Comparison of ENCODE assay signal across 8 cellular contexts in genomic region chr1:234731371-234732085, GRCh38.
DNase-seq lines count a peak whose midpoint lies in the region; ATAC-seq, FAIRE-seq and TF ChIP-seq lines count a peak whose summit lies in the region.

No MANE protein-coding gene starts in this region.

- TF ChIP-seq POLR2A in spleen (IDR thresholded peaks at IDR 0.05), result no peak

- peaks cover 24 to 49% (median 35%) of the 10 kb centered on the region in 6 donors for H3K4me1 ChIP-seq in spleen
- peaks cover 7% of the 10 kb centered on the region for H3K4me1 ChIP-seq in Karpas-422 (ENCODE audit: low read length)

- H3K27me3 Mint-ChIP-seq in HFFc6 (ENCODE audit: insufficient read depth) (peaks cover 2% of the 10 kb centered on the region; the same call in 1 of the 2 replicates), chondrocyte (ENCODE audit: low read depth) (no peaks in the 10 kb centered on the region)

- peak; percentile 48 for ATAC-seq in GM18499 (IDR thresholded peaks at IDR 0.05; ENCODE audit: insufficient read depth, unreplicated experiment)

- DNase-seq in HFFc6 (peak; percentile 91), RCC 7860 (ENCODE audit: low spot score) (peak; percentile 60), chondrocyte (ENCODE audit: low spot score) (no peak), spleen (peak; percentile 83), Karpas-422 (no peak), NCI-H1417 treated with DMSO at 0.1 percent for 48 hours (lab: John Stamatoyannopoulos, UW) (no peak), SKM-1 treated with dmso at 0.1 percent for 144 hours (lab: John Stamatoyannopoulos, UW; ENCODE audit: unreplicated experiment) (no peak)

- H3K9me3 Mint-ChIP-seq in HFFc6 (no peaks in the 10 kb centered on the region), chondrocyte (ENCODE audit: low read depth) (no peaks in the 10 kb centered on the region)

- H3K79me2 ChIP-seq in Karpas-422 (ENCODE audit: low read length), result no peaks in the 10 kb centered on the region

- whole genome bisulfite sequencing in spleen, 5 donors, result 33 to 50% (median 40%) methylated on average over 11 of the region's 11 CpGs

- TF ChIP-seq CTCF in HFFc6 (IDR thresholded peaks at IDR 0.05) (no peak), chondrocyte (IDR thresholded peaks at IDR 0.05) (no peak), spleen (IDR thresholded peaks at IDR 0.05 in 8 of 11, conservative IDR thresholded peaks at IDR 0.05 in 3 of 11) (no peak)

- H3K9me3 ChIP-seq in spleen, result no peaks in the 10 kb centered on the region
- H3K9me3 ChIP-seq in Karpas-422 (ENCODE audit: low read length), result no peaks in the 10 kb centered on the region

- H3K36me3 Mint-ChIP-seq in HFFc6 (ENCODE audit: low read depth), result no peaks in the 10 kb centered on the region; the same call in 1 of the 2 replicates
- no peaks in the 10 kb centered on the region for H3K36me3 Mint-ChIP-seq in chondrocyte (ENCODE audit: low read depth)

- no peaks in the 10 kb centered on the region for H3K9me2 ChIP-seq in Karpas-422 (replicated peaks; ENCODE audit: insufficient read depth, low read length)

- H3K27me3 ChIP-seq in spleen (replicated peaks in 1 of 7) (no peaks in the 10 kb centered on the region), Karpas-422 (ENCODE audit: low read length) (no peaks in the 10 kb centered on the region)

- peaks cover 61% of the 10 kb centered on the region for H3K4me1 Mint-ChIP-seq in HFFc6 (ENCODE audit: low read depth)
- H3K4me1 Mint-ChIP-seq in chondrocyte (ENCODE audit: low read depth), result peaks cover 28% of the 10 kb centered on the region

- H3K4me3 ChIP-seq in spleen, result no peak overlapping the region
- no peak overlapping the region for H3K4me3 ChIP-seq in Karpas-422 (ENCODE audit: low read length)

- peak; percentile 28 for FAIRE-seq in RCC 7860 (lab: Jason Lieb, UNC)

- H3K4me3 Mint-ChIP-seq in HFFc6, result peak overlapping the region; percentile 47
- H3K4me3 Mint-ChIP-seq in chondrocyte (ENCODE audit: unreplicated experiment), result no peak overlapping the region

- H2AFZ ChIP-seq in Karpas-422 (ENCODE audit: low read length), result no peak overlapping the region

- no peaks in the 10 kb centered on the region for H4K20me1 ChIP-seq in Karpas-422 (ENCODE audit: insufficient read depth, low read depth, low read length)

- no peak overlapping the region for H3K4me2 ChIP-seq in Karpas-422 (ENCODE audit: low read depth, low read length, poor library complexity, severe bottlenecking)

- H3K36me3 ChIP-seq in spleen (no peaks in the 10 kb centered on the region), Karpas-422 (ENCODE audit: insufficient read depth, low read length) (no peaks in the 10 kb centered on the region)

- H3K27ac Mint-ChIP-seq in HFFc6, result peak overlapping the region; percentile 93
- H3K27ac Mint-ChIP-seq in chondrocyte (ENCODE audit: unreplicated experiment), result peak overlapping the region; percentile 12

- H3K9ac ChIP-seq in Karpas-422 (ENCODE audit: low read length), result no peak overlapping the region

- intact Hi-C loops in spleen (cut with DNase I; ENCODE audit: low total_unique reads), result no loop called here

- H3K27ac ChIP-seq in spleen, result peak overlapping the region in 6 of 8 donors; percentile 4 to 61 (median 32)
- H3K27ac ChIP-seq in Karpas-422 (ENCODE audit: low read length), result no peak overlapping the region

Comparison
In these comparisons a context has a peak if more than half of its experiments do, and no peak if none do; other contexts are left out.
1. DNase-seq: peak in HFFc6 (single experiment), RCC 7860 (single experiment) and spleen (single experiment); none in chondrocyte (single experiment), Karpas-422 (single experiment), NCI-H1417 treated with DMSO at 0.1 percent for 48 hours (single experiment) and SKM-1 treated with dmso at 0.1 percent for 144 hours (single experiment).